Comparison of ENCODE assay signal across 23 cellular contexts in genomic region chr3:14646589-14647413, GRCh38. TPM values are rescaled to one million over a fixed set of nuclear protein-coding genes. Genes with fewer than 3 reads are reported as not detected.
A peak's percentile ranks its signal among the peaks of the same experiment; 100 is the strongest.
DNase-seq lines count a peak whose midpoint lies in the region; ATAC-seq, FAIRE-seq and TF ChIP-seq lines count a peak whose summit lies in the region.
"Had no signal": no experiment of that assay in that cellular context is flagged by ENCODE, and none has a peak within 500 bp of the region (broad histone marks: within the 10 kb centered on the region; RNA-seq: fewer than 3 reads in every experiment).

No MANE protein-coding gene starts in this region.

- BruUV-seq in HepG2 (replicated peaks; lab: Mats Ljungman, UMichigan), result no TSS peak

- no peaks in the 10 kb centered on the region for H3K9me3 Mint-ChIP-seq in stimulated activated effector memory CD8-positive, alpha-beta T cell treated with anti-CD3 and anti-CD28 coated beads, Interleukin-12 subunit alpha, Interleukin-12 subunit beta, amount 100 ng/mL, for 72 hours
- H3K9me3 Mint-ChIP-seq: dendritic cell treated with granulocyte-macrophage colony-stimulating factor and Interleukin-4, amounts not matched to agents 40 ng/mL and 50 ng/mL, for 4 days had no signal

- no peak overlapping the region for H3K4me3 Mint-ChIP-seq in stimulated activated effector memory CD8-positive, alpha-beta T cell treated with anti-CD3 and anti-CD28 coated beads, Interleukin-12 subunit alpha, Interleukin-12 subunit beta, amount 100 ng/mL, for 72 hours
- H3K4me3 Mint-ChIP-seq: dendritic cell treated with granulocyte-macrophage colony-stimulating factor and Interleukin-4, amounts not matched to agents 40 ng/mL and 50 ng/mL, for 4 days had no signal

- 52% methylated on average over 9 of the region's 9 CpGs for WGBS in HepG2 (ENCODE audit: low lambda C conversion rate)

- H2AFZ ChIP-seq in HepG2 (ENCODE audit: low read length), result no peak overlapping the region

- no peak overlapping the region for H3K27ac ChIP-seq in HepG2 (ENCODE audit: extremely low read length, insufficient read depth, low read length)
- H3K27ac ChIP-seq: C4-2B, lower lobe of right lung, SJSA1, vagina had no signal

- TF ChIP-seq RAD21 in HepG2 (CRISPR knock-in tag; IDR thresholded peaks at IDR 0.05), result no peak

- no peak overlapping the region for H3K4me2 ChIP-seq in HepG2 (ENCODE audit: low read depth, low read length)

- H3K79me2 ChIP-seq in HepG2 (ENCODE audit: insufficient read depth, low read length), result peaks cover 3% of the 10 kb centered on the region

- no peak for FAIRE-seq in HepG2 (lab: Jason Lieb, UNC)
- FAIRE-seq: A204.1, G401.6, GM19239 had no signal

- ATAC-seq in stimulated activated effector memory CD8-positive, alpha-beta T cell treated with anti-CD3 and anti-CD28 coated beads, Interleukin-12 subunit alpha, Interleukin-12 subunit beta, amount 100 ng/mL, for 72 hours, result no peak
- ATAC-seq in HepG2 (no peak), HG02610 (IDR thresholded peaks at IDR 0.05; ENCODE audit: unreplicated experiment) (no peak)
- ATAC-seq: lower lobe of right lung, PC-3 had no signal

- peak overlapping the region; percentile 41 for H3K27ac Mint-ChIP-seq in stimulated activated effector memory CD8-positive, alpha-beta T cell treated with anti-CD3 and anti-CD28 coated beads, Interleukin-12 subunit alpha, Interleukin-12 subunit beta, amount 100 ng/mL, for 72 hours
- H3K27ac Mint-ChIP-seq: dendritic cell treated with granulocyte-macrophage colony-stimulating factor and Interleukin-4, amounts not matched to agents 40 ng/mL and 50 ng/mL, for 4 days had no signal

- POLR2A ChIA-PET in HepG2 (lab: Yijun Ruan, JAX), result interaction anchor here (1.2 kb wide), 1 partner anchor 15 kb away, joined by 3 read pairs; no protein-coding TSS in a partner anchor

- in situ Hi-C loops in HepG2 (cut with HindIII; ENCODE audit: extremely low pct_ligation_motif_present, low pct_unique_long_range_greater_than_20kb), result no loop called here

- H3K4me3 ChIP-seq in fibroblast of mammary gland (ENCODE audit: control insufficient read depth, low read depth, low read length), result no peak overlapping the region
- no peak overlapping the region for H3K4me3 ChIP-seq in HepG2 (replicated peaks in 1 of 3; ENCODE audit: insufficient read depth in 1 of 3, low read depth in 2 of 3, low read length in 3 of 3)
- H3K4me3 ChIP-seq: lower lobe of right lung, SJSA1, vagina had no signal

- no peaks in the 10 kb centered on the region for H3K36me3 Mint-ChIP-seq in stimulated activated effector memory CD8-positive, alpha-beta T cell treated with anti-CD3 and anti-CD28 coated beads, Interleukin-12 subunit alpha, Interleukin-12 subunit beta, amount 100 ng/mL, for 72 hours

- no peaks in the 10 kb centered on the region for H4K20me1 ChIP-seq in HepG2 (ENCODE audit: insufficient read depth, low read length)

- H3K4me1 Mint-ChIP-seq in stimulated activated effector memory CD8-positive, alpha-beta T cell treated with anti-CD3 and anti-CD28 coated beads, Interleukin-12 subunit alpha, Interleukin-12 subunit beta, amount 100 ng/mL, for 72 hours, result peaks cover 13% of the 10 kb centered on the region

- TF ChIP-seq POLR2A in HepG2 (IDR thresholded peaks at IDR 0.05; ENCODE audit: insufficient read depth in 1 of 2, low read depth in 2 of 2, low read length in 2 of 2), result no peak

- no peak for TF ChIP-seq EP300 in HepG2 (IDR thresholded peaks at IDR 0.05; ENCODE audit: low read depth in 2 of 2, low read length in 2 of 2)
- no peak for TF ChIP-seq EP300 in HepG2 (CRISPR knock-in tag; IDR thresholded peaks at IDR 0.05; ENCODE audit: borderline replicate concordance)

- no peaks in the 10 kb centered on the region for H3K36me3 ChIP-seq in HepG2 (replicated peaks in 1 of 2; ENCODE audit: control insufficient read depth in 1 of 2, insufficient read depth in 2 of 2, low read length in 2 of 2)
- H3K36me3 ChIP-seq: lower lobe of right lung, vagina had no signal

- TF ChIP-seq CTCF in fibroblast of mammary gland (conservative IDR thresholded peaks at IDR 0.05; ENCODE audit: control insufficient read depth, insufficient read depth, low read depth, low read length) (peak; percentile 15), HepG2 (CRISPR knock-in tag; IDR thresholded peaks at IDR 0.05) (no peak)

- no peak overlapping the region for H3K9ac ChIP-seq in HepG2 (ENCODE audit: insufficient read depth, low read depth, low read length)

- no peaks in the 10 kb centered on the region for H3K9me3 ChIP-seq in HepG2 (ENCODE audit: low read length)
- H3K9me3 ChIP-seq: lower lobe of right lung, SJSA1, vagina had no signal

- CTCF ChIA-PET in HepG2 (lab: Yijun Ruan, JAX; ENCODE audit: low intra/inter-chr PET ratio, low total read pairs), result no interaction called here

- H3K4me1 ChIP-seq in HepG2 (ENCODE audit: insufficient read depth, low read length), result peaks cover 24% of the 10 kb centered on the region
- H3K4me1 ChIP-seq: vagina had no signal

- H3K27me3 ChIP-seq in HepG2 (ENCODE audit: control insufficient read depth in 1 of 2, insufficient read depth in 2 of 2, low read length in 2 of 2), result peaks cover 0 to 18% of the 10 kb centered on the region in 2 experiments; a peak in 1 of 5 replicates
- H3K27me3 ChIP-seq: SJSA1, vagina had no signal

- intact Hi-C loops in HepG2 (cut with micrococcal nuclease; ENCODE audit: unreplicated experiment), result no loop called here

- peak; percentile 5 for DNase-seq in NCI-H82 (lab: John Stamatoyannopoulos, UW)
- no peak for DNase-seq in NCI-H82 treated with DMSO at 0.1 percent for 48 hours (lab: John Stamatoyannopoulos, UW; ENCODE audit: unreplicated experiment)
- DNase-seq in SIG-M5 treated with dmso at 0.1 percent for 504 hours (lab: John Stamatoyannopoulos, UW; ENCODE audit: unreplicated experiment), result peak; percentile 62
- DNase-seq in fibroblast of mammary gland (ENCODE audit: low read depth), result no peak
- no peak for DNase-seq in stimulated activated effector memory CD8-positive, alpha-beta T cell treated with anti-CD3 and anti-CD28 coated beads, Interleukin-12 subunit alpha, Interleukin-12 subunit beta, amount 100 ng/mL, for 72 hours (ENCODE audit: low spot score in 2 of 2)
- DNase-seq in HepG2 (ENCODE audit: low spot score), result no peak
- DNase-seq in hepatic stellate cell (ENCODE audit: low spot score), result no peak
- DNase-seq: lower lobe of right lung, NCI-H2171, NCI-H526, occipital lobe, PC-3, retina, substantia nigra had no signal

TF ChIP-seq in HepG2, 621 proteins besides CTCF, POLR2A, EP300 and RAD21 (continues in another document):
- no peak for TF ChIP-seq FOXO1 (CRISPR knock-in tag; IDR thresholded peaks at IDR 0.05)
- no peak for TF ChIP-seq PRPF4 (IDR thresholded peaks at IDR 0.05; ENCODE audit: low read depth, low read length, poor library complexity, severe bottlenecking)
- no peak for TF ChIP-seq ZNF329 (CRISPR knock-in tag; IDR thresholded peaks at IDR 0.05; ENCODE audit: low read depth)
- no peak for TF ChIP-seq HNF4A (CRISPR knock-in tag; IDR thresholded peaks at IDR 0.05)

RNA-seq across cellular contexts. Expression of gene CCDC174, which starts 4.8 kb away (rescaled TPM):
- 11.0 and 12.4 TPM in 2 replicates for total RNA-seq in HepG2 (2016; rRNA removed; fragmentation: Illumina TruSeq; extraction: Trizol)
- 1.1 and 1.3 TPM in 2 replicates for total RNA-seq in HepG2 (2016; cell fraction: cytosol; rRNA removed; fragmentation: Illumina TruSeq; extraction: Trizol; ENCODE audit: low read depth)
- total RNA-seq in HepG2 (2016; cell fraction: insoluble cytoplasmic fraction; rRNA removed; fragmentation: Illumina TruSeq; extraction: Trizol), result 10.0 and 11.0 TPM in 2 replicates
- total RNA-seq in HepG2 (2016; cell fraction: membrane; rRNA removed; fragmentation: Illumina TruSeq; extraction: Trizol), result 2.5 and 2.8 TPM in 2 replicates
- 18.2 and 18.6 TPM in 2 replicates for total RNA-seq in HepG2 (2016; cell fraction: nucleus; rRNA removed; fragmentation: Illumina TruSeq; extraction: Trizol)
- 4.5 and 5.4 TPM in 2 replicates for polyA plus RNA-seq in HepG2 (2011; rRNA removed)
- 2.7 and 3.4 TPM in 2 replicates for polyA plus RNA-seq in HepG2 (2011; cell fraction: cytosol; rRNA removed)
- polyA plus RNA-seq in HepG2 (2011; cell fraction: nucleus; rRNA removed), result 11.4 and 15.7 TPM in 2 replicates
- polyA plus RNA-seq in HepG2 (2012), result 10.8 and 13.5 TPM in 2 replicates
- 1.2 and 1.6 TPM in 2 replicates for polyA plus RNA-seq in HepG2 (2016; cell fraction: cytosol; fragmentation: Illumina TruSeq; extraction: Trizol; ENCODE audit: low read depth)
- 15.5 and 17.8 TPM in 2 replicates for polyA plus RNA-seq in HepG2 (2016; cell fraction: insoluble cytoplasmic fraction; fragmentation: Illumina TruSeq; extraction: Trizol; ENCODE audit: low read depth)
- 2.6 and 3.0 TPM in 2 replicates for polyA plus RNA-seq in HepG2 (2016; cell fraction: membrane; fragmentation: Illumina TruSeq; extraction: Trizol; ENCODE audit: low read depth)
- polyA plus RNA-seq in HepG2 (2016; cell fraction: nucleus; fragmentation: Illumina TruSeq; extraction: Trizol; ENCODE audit: insufficient read depth, low read depth), result 21.4 and 21.8 TPM in 2 replicates
- polyA minus RNA-seq in HepG2 (2011; rRNA and poly(A)+ RNA removed; ENCODE audit: low replicate concordance), result 4.1 and 5.1 TPM in 2 replicates
- polyA minus RNA-seq in HepG2 (2011; cell fraction: cytosol; rRNA and poly(A)+ RNA removed), result 3.6 and 4.7 TPM in 2 replicates
- 20.6 and 21.2 TPM in 2 replicates for polyA minus RNA-seq in HepG2 (2011; cell fraction: nucleus; rRNA and poly(A)+ RNA removed)

RNA-seq across cellular contexts. Expression of gene C3orf20, which starts 28.1 kb away (rescaled TPM):
- 0.04 TPM in 1 of 2 replicates, not detected in the other for total RNA-seq in HepG2 (2016; rRNA removed; fragmentation: Illumina TruSeq; extraction: Trizol)
- total RNA-seq in HepG2 (2016; cell fraction: cytosol; rRNA removed; fragmentation: Illumina TruSeq; extraction: Trizol; ENCODE audit: low read depth), result not detected in 2 replicates
- 0.09 TPM in 1 of 2 replicates, not detected in the other for total RNA-seq in HepG2 (2016; cell fraction: insoluble cytoplasmic fraction; rRNA removed; fragmentation: Illumina TruSeq; extraction: Trizol)
- not detected in 2 replicates for total RNA-seq in HepG2 (2016; cell fraction: membrane; rRNA removed; fragmentation: Illumina TruSeq; extraction: Trizol)
- total RNA-seq in HepG2 (2016; cell fraction: nucleus; rRNA removed; fragmentation: Illumina TruSeq; extraction: Trizol), result 0.16 and 0.22 TPM in 2 replicates
- polyA plus RNA-seq in HepG2 (2011; rRNA removed), result 0.03 and 0.08 TPM in 2 replicates
- polyA plus RNA-seq in HepG2 (2011; cell fraction: cytosol; rRNA removed), result 0.10 TPM in 1 of 2 replicates, not detected in the other
- polyA plus RNA-seq in HepG2 (2011; cell fraction: nucleus; rRNA removed), result 0.26 and 0.47 TPM in 2 replicates
- 0.05 and 0.17 TPM in 2 replicates for polyA plus RNA-seq in HepG2 (2012)
- polyA plus RNA-seq in HepG2 (2016; cell fraction: cytosol; fragmentation: Illumina TruSeq; extraction: Trizol; ENCODE audit: low read depth), result not detected in 2 replicates
- not detected in 2 replicates for polyA plus RNA-seq in HepG2 (2016; cell fraction: insoluble cytoplasmic fraction; fragmentation: Illumina TruSeq; extraction: Trizol; ENCODE audit: low read depth)
- not detected in 2 replicates for polyA plus RNA-seq in HepG2 (2016; cell fraction: membrane; fragmentation: Illumina TruSeq; extraction: Trizol; ENCODE audit: low read depth)
- 0.15 and 0.16 TPM in 2 replicates for polyA plus RNA-seq in HepG2 (2016; cell fraction: nucleus; fragmentation: Illumina TruSeq; extraction: Trizol; ENCODE audit: insufficient read depth, low read depth)
- 0.12 TPM in 1 of 2 replicates, not detected in the other for polyA minus RNA-seq in HepG2 (2011; rRNA and poly(A)+ RNA removed; ENCODE audit: low replicate concordance)
- not detected in 2 replicates for polyA minus RNA-seq in HepG2 (2011; cell fraction: cytosol; rRNA and poly(A)+ RNA removed)
- 0.37 and 0.52 TPM in 2 replicates for polyA minus RNA-seq in HepG2 (2011; cell fraction: nucleus; rRNA and poly(A)+ RNA removed)
- total RNA-seq: H4, lower lobe of right lung, PC-3, SJSA1 had no signal

Comparison
In these comparisons a context has a peak if more than half of its experiments do, and no peak if none do; other contexts are left out.
1. DNase-seq: peak in NCI-H82 (single experiment) and SIG-M5 treated with dmso at 0.1 percent for 504 hours (single experiment); none in NCI-H82 treated with DMSO at 0.1 percent for 48 hours (single experiment), fibroblast of mammary gland (single experiment), stimulated activated effector memory CD8-positive, alpha-beta T cell treated with anti-CD3 and anti-CD28 coated beads, Interleukin-12 subunit alpha, Interleukin-12 subunit beta, amount 100 ng/mL, for 72 hours (0 of 2), HepG2 (single experiment) and hepatic stellate cell (single experiment).